Comparison of ENCODE assay signal across 1 cellular context in the genomic region with DNA sequence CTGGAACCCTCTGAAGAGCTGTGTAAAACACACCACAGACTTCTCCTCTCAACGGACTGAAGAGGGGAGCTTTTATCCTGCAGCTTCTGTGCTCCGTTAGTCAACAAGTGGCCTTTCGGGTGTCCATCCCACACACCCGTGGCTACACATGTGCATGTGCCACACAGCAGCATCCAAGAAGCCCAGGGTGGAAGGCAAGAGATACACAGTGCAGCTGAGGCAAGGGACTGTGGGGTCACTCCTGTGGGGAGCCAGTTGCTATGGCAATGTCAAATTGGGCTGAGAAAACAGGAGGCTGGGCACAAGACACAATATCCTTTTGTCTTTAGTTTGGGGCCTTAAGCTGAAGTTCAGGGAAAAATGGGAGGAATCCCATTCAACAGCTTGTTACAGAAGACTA.
TF ChIP-seq lines count a peak whose summit lies in the region.

No MANE protein-coding gene starts in this region.

TF ChIP-seq in IMR-90, 13 proteins besides CTCF, POLR2A, EP300 and RAD21 (continued from another document):
- TF ChIP-seq, protein P1, sequence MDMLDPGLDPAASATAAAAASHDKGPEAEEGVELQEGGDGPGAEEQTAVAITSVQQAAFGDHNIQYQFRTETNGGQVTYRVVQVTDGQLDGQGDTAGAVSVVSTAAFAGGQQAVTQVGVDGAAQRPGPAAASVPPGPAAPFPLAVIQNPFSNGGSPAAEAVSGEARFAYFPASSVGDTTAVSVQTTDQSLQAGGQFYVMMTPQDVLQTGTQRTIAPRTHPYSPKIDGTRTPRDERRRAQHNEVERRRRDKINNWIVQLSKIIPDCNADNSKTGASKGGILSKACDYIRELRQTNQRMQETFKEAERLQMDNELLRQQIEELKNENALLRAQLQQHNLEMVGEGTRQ (IDR thresholded peaks at IDR 0.05; ENCODE audit: low read depth, low read length) = no peak
- TF ChIP-seq NFE2L2 (IDR thresholded peaks at IDR 0.05; ENCODE audit: low read depth, low read length) (no peak), FOS (IDR thresholded peaks at IDR 0.05; ENCODE audit: low read depth, low read length) (no peak), MXI1 (IDR thresholded peaks at IDR 0.05; ENCODE audit: borderline replicate concordance, low read depth, low read length) (no peak), CEBPB (IDR thresholded peaks at IDR 0.05; ENCODE audit: low read depth, low read length) (no peak), BHLHE40 (IDR thresholded peaks at IDR 0.05; ENCODE audit: low read depth, low read length) (no peak), CHD1 (IDR thresholded peaks at IDR 0.05; ENCODE audit: low read depth, low read length) (no peak), RFX5 (IDR thresholded peaks at IDR 0.05; ENCODE audit: low read depth, low read length) (no peak), SMC3 (IDR thresholded peaks at IDR 0.05; ENCODE audit: low read depth, low read length) (no peak)
- TF ChIP-seq, protein P2, sequence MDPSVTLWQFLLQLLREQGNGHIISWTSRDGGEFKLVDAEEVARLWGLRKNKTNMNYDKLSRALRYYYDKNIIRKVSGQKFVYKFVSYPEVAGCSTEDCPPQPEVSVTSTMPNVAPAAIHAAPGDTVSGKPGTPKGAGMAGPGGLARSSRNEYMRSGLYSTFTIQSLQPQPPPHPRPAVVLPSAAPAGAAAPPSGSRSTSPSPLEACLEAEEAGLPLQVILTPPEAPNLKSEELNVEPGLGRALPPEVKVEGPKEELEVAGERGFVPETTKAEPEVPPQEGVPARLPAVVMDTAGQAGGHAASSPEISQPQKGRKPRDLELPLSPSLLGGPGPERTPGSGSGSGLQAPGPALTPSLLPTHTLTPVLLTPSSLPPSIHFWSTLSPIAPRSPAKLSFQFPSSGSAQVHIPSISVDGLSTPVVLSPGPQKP (IDR thresholded peaks at IDR 0.05; ENCODE audit: borderline replicate concordance, low read depth, low read length) = no peak
